29 cellular contexts compared by ENCODE assay signal in genomic region chr2:29100564-29100963, GRCh38. TPM values are rescaled to one million over a fixed set of nuclear protein-coding genes. Genes with fewer than 3 reads are reported as not detected.
"Had no signal": no experiment of that assay in that cellular context is flagged by ENCODE, and none has a peak within 500 bp of the region (broad histone marks: within the 10 kb centered on the region; RNA-seq: fewer than 3 reads in every experiment).

No MANE protein-coding gene starts in this region.

- H3K9me3 ChIP-seq: ascending aorta had no signal

- H3K4me3 ChIP-seq: ascending aorta had no signal

- FAIRE-seq: TTC549 had no signal

- H3K27ac ChIP-seq: ascending aorta, VCaP had no signal

- H3K4me1 ChIP-seq: ascending aorta had no signal

- ATAC-seq: activated CD8-positive, alpha-beta T cell treated with anti-CD3 and anti-CD28 coated beads for 36 hours; activated naive CD8-positive, alpha-beta T cell treated with anti-CD3 and anti-CD28 coated beads, Interleukin-2, amount 50 U/mL, for 24 hours; activated T-cell treated with anti-CD3 and anti-CD28 coated beads, Interleukin-2, amount 50 U/mL, for 4 hours had no signal

- H3K27me3 ChIP-seq: ascending aorta had no signal

- DNase-seq: activated B cell treated with CpG ODN at 0.5 μM for 24 hours; activated CD4-positive, alpha-beta memory T cell treated with anti-CD3 and anti-CD28 coated beads for 36 hours; activated CD4-positive, alpha-beta T cell treated with anti-CD3 and anti-CD28 coated beads for 4 hours; activated CD4-positive, alpha-beta T cell treated with anti-CD3 and anti-CD28 coated beads, Interleukin-2, amount 10 ng/mL, durations not matched to agents 24 days and 14 days; activated CD4-positive, alpha-beta T cell treated with anti-CD3 and anti-CD28 coated beads, Interleukin-2, amount 50 U/mL, for 1 hour; activated CD4-positive, alpha-beta T cell treated with anti-CD3 and anti-CD28 coated beads, Interleukin-2, amount 50 U/mL, for 4 hours; activated CD4-positive, CD25-positive, alpha-beta regulatory T cell treated with anti-CD3 and anti-CD28 coated beads, Interleukin-2, amount 50 U/mL, for 72 hours; activated CD8-positive, alpha-beta memory T cell treated with anti-CD3 and anti-CD28 coated beads, Interleukin-2, amount 50 U/mL, for 4 hours; activated CD8-positive, alpha-beta T cell treated with anti-CD3 and anti-CD28 coated beads for 36 hours; activated effector memory CD4-positive, alpha-beta T cell treated with Interleukin-2 at 50 U/mL for 16 hours; activated gamma-delta T cell; activated naive CD4-positive, alpha-beta T cell treated with anti-CD3 and anti-CD28 coated beads, Interleukin-2, amount 10 ng/mL, durations not matched to agents 7 days and 5 days; activated naive CD4-positive, alpha-beta T cell treated with Interleukin-2 at 50 U/mL for 16 hours; activated naive CD8-positive, alpha-beta T cell treated with anti-CD3 and anti-CD28 coated beads, Interleukin-2, amount 10 ng/mL, durations not matched to agents 7 days and 5 days; activated naive CD8-positive, alpha-beta T cell treated with anti-CD3 and anti-CD28 coated beads, Interleukin-2, amount 50 U/mL, for 24 hours; activated T-cell treated with anti-CD3 and anti-CD28 coated beads for 4 hours; activated T-cell treated with anti-CD3 and anti-CD28 coated beads, Interleukin-2, amount 50 U/mL, for 1 hour; activated T-cell treated with anti-CD3 and anti-CD28 coated beads, Interleukin-2, amount 50 U/mL, for 4 hours; amygdala; anterior cingulate cortex; central memory CD4-positive, alpha-beta T cell; T-helper 1 cell; T-helper 2 cell; T-helper 9 cell had no signal

- H3K36me3 ChIP-seq: ascending aorta had no signal

RNA-seq across cellular contexts. Expression of gene PCARE, which starts 26.2 kb away (rescaled TPM):
- total RNA-seq: activated B cell treated with CpG ODN at 0.5 μM for 24 hours; activated CD4-positive, alpha-beta memory T cell treated with anti-CD3 and anti-CD28 coated beads for 36 hours; activated CD4-positive, alpha-beta T cell treated with anti-CD3 and anti-CD28 coated beads, Interleukin-2, amount 10 ng/mL, durations not matched to agents 24 days and 14 days; activated CD8-positive, alpha-beta memory T cell treated with anti-CD3 and anti-CD28 coated beads for 36 hours; activated CD8-positive, alpha-beta T cell treated with anti-CD3 and anti-CD28 coated beads for 36 hours; activated naive CD8-positive, alpha-beta T cell treated with anti-CD3 and anti-CD28 coated beads, Interleukin-2, amount 10 ng/mL, durations not matched to agents 7 days and 5 days; activated T-cell treated with anti-CD3 and anti-CD28 coated beads, Interleukin-2, amount 50 U/mL, for 4 hours; activated T-helper 2 cell treated with anti-CD3 and anti-CD28 coated beads, Interferon-gamma antibody, Interleukin-2, Interleukin-4, amounts not matched to agents 10 μg/mL and 5 μg/mL and 100 μg/mL, durations not matched to agents 14 hours and 24 hours and 36 hours; ascending aorta had no signal
